19 cellular contexts compared by ENCODE assay signal in genomic region chr18:67731853-67732252, GRCh38.
DNase-seq lines count a peak whose midpoint lies in the region; ATAC-seq and TF ChIP-seq lines count a peak whose summit lies in the region.
"Had no signal": no experiment of that assay in that cellular context is flagged by ENCODE, and none has a peak within 500 bp of the region (broad histone marks: within the 10 kb centered on the region; RNA-seq: fewer than 3 reads in every experiment).

No MANE protein-coding gene starts in this region.

- no TSS peak for BruUV-seq in PC-3 (replicated peaks; lab: Mats Ljungman, UMichigan)

- no peaks in the 10 kb centered on the region for H3K27me3 Mint-ChIP-seq in activated T-cell treated with anti-CD3 and anti-CD28 coated beads, Interleukin-2, amount 50 U/mL, for 72 hours (ENCODE audit: low read depth)

- no peak overlapping the region for H3K4me3 ChIP-seq in BJ (ENCODE audit: low read depth, low read length)
- H3K4me3 ChIP-seq in PC-3 (ENCODE audit: low read length): no peak overlapping the region; the same call in 1 of the 2 replicates
- H3K4me3 ChIP-seq: right lobe of liver, stomach, upper lobe of right lung had no signal

- no peaks in the 10 kb centered on the region for H3K27me3 ChIP-seq in BJ (ENCODE audit: control insufficient read depth, insufficient read depth, low read length)
- H3K27me3 ChIP-seq in PC-3 (ENCODE audit: low read length): no peaks in the 10 kb centered on the region
- H3K27me3 ChIP-seq: right lobe of liver, stomach, upper lobe of right lung had no signal

- peak overlapping the region; percentile 69 for H3K4me2 ChIP-seq in PC-3 (ENCODE audit: low read length)
- H3K4me2 ChIP-seq: KMS-11 had no signal

- no peak for ATAC-seq in PC-3
- no peak for ATAC-seq in activated T-cell treated with anti-CD3 and anti-CD28 coated beads, Interleukin-2, amount 50 U/mL, for 72 hours (replicated peaks in 1 of 2)
- no peak for ATAC-seq in HG03457 (IDR thresholded peaks at IDR 0.05; ENCODE audit: unreplicated experiment)
- ATAC-seq: right lobe of liver, upper lobe of right lung had no signal

- H3K36me3 Mint-ChIP-seq in activated T-cell treated with anti-CD3 and anti-CD28 coated beads, Interleukin-2, amount 50 U/mL, for 72 hours (ENCODE audit: insufficient read depth in 2 of 2): no peaks in the 10 kb centered on the region

- no peaks in the 10 kb centered on the region for H4K20me1 ChIP-seq in PC-3 (ENCODE audit: low read length)

- H3K9me3 ChIP-seq in PC-3 (ENCODE audit: low read length): no peaks in the 10 kb centered on the region
- H3K9me3 ChIP-seq: right lobe of liver, stomach, upper lobe of right lung had no signal

- peaks cover 2 to 4% of the 10 kb centered on the region in 2 donors for H3K9me3 Mint-ChIP-seq in activated T-cell treated with anti-CD3 and anti-CD28 coated beads, Interleukin-2, amount 50 U/mL, for 72 hours
- H3K9me3 Mint-ChIP-seq: H9 had no signal

- intact Hi-C loops in PC-3 (cut with micrococcal nuclease): loop anchor here (2.0 to 5.0 kb wide), 5 partner anchors 35 to 215 kb away; partner anchors contain the start of gene DSEL

- peaks cover 6% of the 10 kb centered on the region for H3F3A ChIP-seq in PC-3 (ENCODE audit: low read length, unreplicated experiment)

- H3K79me2 ChIP-seq in PC-3 (ENCODE audit: low read length): no peaks in the 10 kb centered on the region

- H3K27ac Mint-ChIP-seq in activated T-cell treated with anti-CD3 and anti-CD28 coated beads, Interleukin-2, amount 50 U/mL, for 72 hours: no peak overlapping the region
- H3K27ac Mint-ChIP-seq: H9 had no signal

- H3K4me1 ChIP-seq in PC-3 (ENCODE audit: insufficient read depth, low read length): peaks cover 47% of the 10 kb centered on the region
- H3K4me1 ChIP-seq: right lobe of liver, stomach, upper lobe of right lung had no signal

- no peaks in the 10 kb centered on the region for H3K4me1 Mint-ChIP-seq in activated T-cell treated with anti-CD3 and anti-CD28 coated beads, Interleukin-2, amount 50 U/mL, for 72 hours (ENCODE audit: low read depth)

- no peaks in the 10 kb centered on the region for H3K36me3 ChIP-seq in BJ (ENCODE audit: control insufficient read depth, insufficient read depth, low read length)
- no peaks in the 10 kb centered on the region for H3K36me3 ChIP-seq in PC-3 (ENCODE audit: low read depth, low read length)
- H3K36me3 ChIP-seq: right lobe of liver, stomach, upper lobe of right lung had no signal

- H3K9me2 ChIP-seq in PC-3 (replicated peaks; ENCODE audit: low read length): no peaks in the 10 kb centered on the region

- CTCF ChIA-PET in BJ (lab: Yijun Ruan, JAX) (no interaction called here), PC-3 (lab: Charles Lee) (no interaction called here)

- POLR2A ChIA-PET in BJ (lab: Charles Lee) (no interaction called here), PC-3 (lab: Charles Lee; ENCODE audit: unreplicated experiment) (no interaction called here)

- peak overlapping the region; percentile 94 for H3K27ac ChIP-seq in PC-3 (ENCODE audit: low read length)
- H3K27ac ChIP-seq: KMS-11, right lobe of liver, stomach, upper lobe of right lung had no signal

- H3K4me3 Mint-ChIP-seq in activated T-cell treated with anti-CD3 and anti-CD28 coated beads, Interleukin-2, amount 50 U/mL, for 72 hours: no peak overlapping the region
- H3K4me3 Mint-ChIP-seq: H9 had no signal

- no peak overlapping the region for H2AFZ ChIP-seq in PC-3 (ENCODE audit: low read length)

- H3K9ac ChIP-seq in PC-3 (ENCODE audit: low read length): peak overlapping the region; percentile 61
- H3K9ac ChIP-seq: KMS-11 had no signal

- DNase-seq in BJ (ENCODE audit: low read depth) (peak; percentile 7), PC-3 (peak; percentile 66), dermis blood vessel endothelial cell (peak; percentile 48), kidney glomerular epithelial cell (lab: John Stamatoyannopoulos, UW) (peak; percentile 49), NCI-H187 treated with DMSO at 0.1 percent for 48 hours (lab: John Stamatoyannopoulos, UW) (no peak), NCI-H1694 (lab: John Stamatoyannopoulos, UW) (no peak)
- DNase-seq in activated T-cell treated with anti-CD3 and anti-CD28 coated beads, Interleukin-2, amount 50 U/mL, for 72 hours: no peak
- DNase-seq: activated CD8-positive, alpha-beta memory T cell treated with anti-CD3 and anti-CD28 coated beads, Interleukin-2, amount 50 U/mL, for 48 hours; anterior cingulate cortex; H9; NCI-H1092; NCI-H524 treated with DMSO at 0.1 percent for 48 hours; nucleus accumbens; right lobe of liver; stimulated activated CD4-positive, alpha-beta T cell treated with anti-CD3 and anti-CD28 coated beads, Interleukin-1b, Interleukin-23, amount 100 ng/mL, for 48 hours; stomach; upper lobe of right lung had no signal

- TF ChIP-seq CTCF in BJ (IDR thresholded peaks at IDR 0.05; ENCODE audit: insufficient read depth, low read depth, low read length): no peak
- TF ChIP-seq CTCF in PC-3 (conservative IDR thresholded peaks at IDR 0.05; ENCODE audit: low read depth, low read length): no peak

Comparison
In these comparisons a context has a peak if more than half of its experiments do, and no peak if none do; other contexts are left out.
1. DNase-seq: peak in BJ (single experiment), PC-3 (single experiment), dermis blood vessel endothelial cell (single experiment) and kidney glomerular epithelial cell (single experiment); none in activated T-cell treated with anti-CD3 and anti-CD28 coated beads, Interleukin-2, amount 50 U/mL, for 72 hours (0 of 2), NCI-H187 treated with DMSO at 0.1 percent for 48 hours (single experiment) and NCI-H1694 (single experiment).